Comparison of ENCODE assay signal across 1 cellular context in genomic region chr1:240151126-240151735, GRCh38.
TF ChIP-seq lines count a peak whose summit lies in the region.

No MANE protein-coding gene starts in this region.

TF ChIP-seq in SK-N-SH, 30 proteins besides CTCF, POLR2A, EP300 and RAD21 (continued from another document):
- TF ChIP-seq REST (IDR thresholded peaks at IDR 0.05; ENCODE audit: low read depth, low read length) = no peak
- no peak for TF ChIP-seq TEAD4 (IDR thresholded peaks at IDR 0.05; ENCODE audit: borderline replicate concordance, insufficient read depth)
- no peak for TF ChIP-seq RCOR1 (IDR thresholded peaks at IDR 0.05; ENCODE audit: low read length)
- no peak for TF ChIP-seq SMC3 (IDR thresholded peaks at IDR 0.05; ENCODE audit: low read depth, low read length)
- TF ChIP-seq ELF1 (IDR thresholded peaks at IDR 0.05) = no peak
- TF ChIP-seq GATA2 (CRISPR knock-in tag; IDR thresholded peaks at IDR 0.05) = no peak; the same call in 1 of the 2 replicates
- TF ChIP-seq ZBTB33 (IDR thresholded peaks at IDR 0.05; ENCODE audit: borderline replicate concordance, low read depth) = no peak
- TF ChIP-seq RXRA (IDR thresholded peaks at IDR 0.05; ENCODE audit: borderline replicate concordance, low read depth) = no peak
- no peak for TF ChIP-seq RFX5 (IDR thresholded peaks at IDR 0.05; ENCODE audit: low read length)
- no peak for TF ChIP-seq NFIC (IDR thresholded peaks at IDR 0.05; ENCODE audit: borderline replicate concordance)
- TF ChIP-seq JUND (IDR thresholded peaks at IDR 0.05) = no peak
- TF ChIP-seq MEF2A (IDR thresholded peaks at IDR 0.05; ENCODE audit: borderline replicate concordance, low read depth) = no peak
